Comparison of ENCODE assay signal across 8 cellular contexts in genomic region chr6:37101991-37102298, GRCh38.
DNase-seq lines count a peak whose midpoint lies in the region; ATAC-seq and TF ChIP-seq lines count a peak whose summit lies in the region.

No MANE protein-coding gene starts in this region.

- H3K9me2 ChIP-seq in SK-N-SH, result no peaks in the 10 kb centered on the region

- no peak for ATAC-seq in SK-N-SH treated with all-trans-retinoic acid at 6 μM for 48 hours
- ATAC-seq in right lobe of liver, result no peak

- 61% methylated on average over 5 of the region's 5 CpGs for WGBS in SK-N-SH (ENCODE audit: low lambda C conversion rate)
- WGBS in right lobe of liver (ENCODE audit: insufficient coverage, low coverage, low lambda C conversion rate, missing lambda C conversion rate), result 60% methylated on average over 4 of the region's 5 CpGs

- H3K4me1 ChIP-seq in SK-N-SH (ENCODE audit: control insufficient read depth in 1 of 2, insufficient read depth in 2 of 2, low read depth in 1 of 2, low read length in 1 of 2) (peaks cover 18 to 27% of the 10 kb centered on the region in 2 experiments), adipocyte (ENCODE audit: control insufficient read depth, insufficient read depth, low read length) (peaks cover 34% of the 10 kb centered on the region), right lobe of liver (peaks cover 0 to 28% (median 13%) of the 10 kb centered on the region in 4 donors)

- no peaks in the 10 kb centered on the region for H4K20me1 ChIP-seq in SK-N-SH (ENCODE audit: insufficient read depth)

- POLR2A ChIA-PET in SK-N-SH (lab: Yijun Ruan, JAX), result interaction anchor here (0.9 to 2.9 kb wide), 8 partner anchors 14 to 116 kb away, joined by 3 to 17 read pairs (median 5); partner anchors contain the start of genes MTCH1 and PIM1

- H3K4me3 ChIP-seq in SK-N-SH (ENCODE audit: low read depth in 2 of 2, low read length in 1 of 2), result peak overlapping the region; percentile 42 to 56; a peak in 3 of 4 replicates
- H3K4me3 ChIP-seq in adipocyte (ENCODE audit: low read length), result peak overlapping the region; percentile 51
- H3K4me3 ChIP-seq in right lobe of liver, result peak overlapping the region; percentile 25 to 55 (median 44)

- CTCF ChIA-PET in SK-N-SH (lab: Yijun Ruan, JAX), result interaction anchor here (0.6 to 4.5 kb wide), 9 partner anchors 17 to 106 kb away, joined by 3 to 29 read pairs (median 3); partner anchors contain the start of gene PIM1

- no peaks in the 10 kb centered on the region for H3K9me3 ChIP-seq in SK-N-SH
- no peaks in the 10 kb centered on the region for H3K9me3 ChIP-seq in adipocyte (ENCODE audit: control insufficient read depth, low read length)
- no peaks in the 10 kb centered on the region for H3K9me3 ChIP-seq in right lobe of liver

- no peak for TF ChIP-seq RAD21 in SK-N-SH (IDR thresholded peaks at IDR 0.05; ENCODE audit: low read length)

- H3K9ac ChIP-seq in SK-N-SH, result peak overlapping the region; percentile 80
- peak overlapping the region; percentile 82 for H3K9ac ChIP-seq in adipocyte (ENCODE audit: low read length)

- no peaks in the 10 kb centered on the region for H3K27me3 ChIP-seq in SK-N-SH (ENCODE audit: insufficient read depth)
- no peaks in the 10 kb centered on the region for H3K27me3 ChIP-seq in adipocyte (replicated peaks; ENCODE audit: control insufficient read depth, insufficient read depth, low read length)
- H3K27me3 ChIP-seq in right lobe of liver, result no peaks in the 10 kb centered on the region

- no peak for DNase-seq in SK-N-SH
- DNase-seq in adipocyte (ENCODE audit: low read depth), result no peak
- DNase-seq in right lobe of liver, result no peak
- no peak for DNase-seq in DMS 273 (lab: John Stamatoyannopoulos, UW; ENCODE audit: unreplicated experiment)
- no peak for DNase-seq in pons (ENCODE audit: low spot score)
- DNase-seq in SKM-1 (lab: John Stamatoyannopoulos, UW; ENCODE audit: unreplicated experiment), result no peak

- peak overlapping the region; percentile 72 for H3K4me2 ChIP-seq in SK-N-SH

- TF ChIP-seq CTCF in SK-N-SH (IDR thresholded peaks at IDR 0.05) (no peak), right lobe of liver (IDR thresholded peaks at IDR 0.05) (no peak)

- no peak for TF ChIP-seq POLR2A in right lobe of liver (IDR thresholded peaks at IDR 0.05)

- no peaks in the 10 kb centered on the region for H3K79me2 ChIP-seq in SK-N-SH (ENCODE audit: insufficient read depth)

- peak overlapping the region; percentile 32; the same call in 1 of the 2 replicates for H2AFZ ChIP-seq in SK-N-SH (ENCODE audit: low read depth)

- no peaks in the 10 kb centered on the region for H3K36me3 ChIP-seq in SK-N-SH (replicated peaks in 1 of 2; ENCODE audit: control insufficient read depth in 1 of 2, insufficient read depth in 2 of 2, low read length in 1 of 2)
- H3K36me3 ChIP-seq in adipocyte (ENCODE audit: control insufficient read depth, insufficient read depth, low read length, severe bottlenecking), result no peaks in the 10 kb centered on the region
- no peaks in the 10 kb centered on the region for H3K36me3 ChIP-seq in right lobe of liver

- peaks cover 6% of the 10 kb centered on the region for H3F3A ChIP-seq in SK-N-SH (replicated peaks; ENCODE audit: insufficient read depth)

- peak overlapping the region; percentile 86 to 93 for H3K27ac ChIP-seq in SK-N-SH (ENCODE audit: low read depth in 2 of 2, low read length in 1 of 2)
- H3K27ac ChIP-seq in right lobe of liver, result peak overlapping the region; percentile 71 to 90 (median 85)
- H3K27ac ChIP-seq in temporal lobe (ENCODE audit: low read depth, low read length), result peak overlapping the region; percentile 95

- intact Hi-C loops in right lobe of liver (cut with DNase I), result loop anchor here in 1 of 2 donors (2.0 kb wide), 1 partner anchor 19 kb away; no protein-coding TSS in a partner anchor

- TF ChIP-seq EP300 in SK-N-SH (IDR thresholded peaks at IDR 0.05; ENCODE audit: borderline replicate concordance in 1 of 2, low read depth in 1 of 2, low read length in 1 of 2), result no peak

TF ChIP-seq in SK-N-SH, 30 proteins besides CTCF, POLR2A, EP300 and RAD21 (continues in another document):
- TF ChIP-seq, protein P1, sequence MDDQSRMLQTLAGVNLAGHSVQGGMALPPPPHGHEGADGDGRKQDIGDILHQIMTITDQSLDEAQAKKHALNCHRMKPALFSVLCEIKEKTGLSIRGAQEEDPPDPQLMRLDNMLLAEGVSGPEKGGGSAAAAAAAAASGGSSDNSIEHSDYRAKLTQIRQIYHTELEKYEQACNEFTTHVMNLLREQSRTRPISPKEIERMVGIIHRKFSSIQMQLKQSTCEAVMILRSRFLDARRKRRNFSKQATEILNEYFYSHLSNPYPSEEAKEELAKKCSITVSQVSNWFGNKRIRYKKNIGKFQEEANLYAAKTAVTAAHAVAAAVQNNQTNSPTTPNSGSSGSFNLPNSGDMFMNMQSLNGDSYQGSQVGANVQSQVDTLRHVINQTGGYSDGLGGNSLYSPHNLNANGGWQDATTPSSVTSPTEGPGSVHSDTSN (IDR thresholded peaks at IDR 0.05), result no peak
- TF ChIP-seq FOSL2 (IDR thresholded peaks at IDR 0.05; ENCODE audit: borderline replicate concordance, low read depth), result no peak
- no peak for TF ChIP-seq GATA2 (CRISPR knock-in tag; IDR thresholded peaks at IDR 0.05)
- no peak for TF ChIP-seq POLR2AphosphoS5 (IDR thresholded peaks at IDR 0.05; ENCODE audit: low read depth, low read length)
- TF ChIP-seq, protein P2, sequence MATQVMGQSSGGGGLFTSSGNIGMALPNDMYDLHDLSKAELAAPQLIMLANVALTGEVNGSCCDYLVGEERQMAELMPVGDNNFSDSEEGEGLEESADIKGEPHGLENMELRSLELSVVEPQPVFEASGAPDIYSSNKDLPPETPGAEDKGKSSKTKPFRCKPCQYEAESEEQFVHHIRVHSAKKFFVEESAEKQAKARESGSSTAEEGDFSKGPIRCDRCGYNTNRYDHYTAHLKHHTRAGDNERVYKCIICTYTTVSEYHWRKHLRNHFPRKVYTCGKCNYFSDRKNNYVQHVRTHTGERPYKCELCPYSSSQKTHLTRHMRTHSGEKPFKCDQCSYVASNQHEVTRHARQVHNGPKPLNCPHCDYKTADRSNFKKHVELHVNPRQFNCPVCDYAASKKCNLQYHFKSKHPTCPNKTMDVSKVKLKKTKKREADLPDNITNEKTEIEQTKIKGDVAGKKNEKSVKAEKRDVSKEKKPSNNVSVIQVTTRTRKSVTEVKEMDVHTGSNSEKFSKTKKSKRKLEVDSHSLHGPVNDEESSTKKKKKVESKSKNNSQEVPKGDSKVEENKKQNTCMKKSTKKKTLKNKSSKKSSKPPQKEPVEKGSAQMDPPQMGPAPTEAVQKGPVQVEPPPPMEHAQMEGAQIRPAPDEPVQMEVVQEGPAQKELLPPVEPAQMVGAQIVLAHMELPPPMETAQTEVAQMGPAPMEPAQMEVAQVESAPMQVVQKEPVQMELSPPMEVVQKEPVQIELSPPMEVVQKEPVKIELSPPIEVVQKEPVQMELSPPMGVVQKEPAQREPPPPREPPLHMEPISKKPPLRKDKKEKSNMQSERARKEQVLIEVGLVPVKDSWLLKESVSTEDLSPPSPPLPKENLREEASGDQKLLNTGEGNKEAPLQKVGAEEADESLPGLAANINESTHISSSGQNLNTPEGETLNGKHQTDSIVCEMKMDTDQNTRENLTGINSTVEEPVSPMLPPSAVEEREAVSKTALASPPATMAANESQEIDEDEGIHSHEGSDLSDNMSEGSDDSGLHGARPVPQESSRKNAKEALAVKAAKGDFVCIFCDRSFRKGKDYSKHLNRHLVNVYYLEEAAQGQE (IDR thresholded peaks at IDR 0.05; ENCODE audit: low read depth, low read length), result no peak
- TF ChIP-seq TAF1 (IDR thresholded peaks at IDR 0.05; ENCODE audit: borderline replicate concordance, low read depth, low read length), result no peak
- no peak for TF ChIP-seq ELF1 (IDR thresholded peaks at IDR 0.05)

TF ChIP-seq in SK-N-SH treated with all-trans-retinoic acid at 6 μM for 48 hours, 23 proteins besides CTCF, POLR2A, EP300 and RAD21 (continues in another document):
- TF ChIP-seq ESRRG (CRISPR knock-in tag; IDR thresholded peaks at IDR 0.05) (no peak), PPARA (CRISPR knock-in tag; IDR thresholded peaks at IDR 0.05; ENCODE audit: borderline replicate concordance) (no peak), ZNF70 (CRISPR knock-in tag; IDR thresholded peaks at IDR 0.05) (no peak), ISL1 (CRISPR knock-in tag; IDR thresholded peaks at IDR 0.05) (no peak), GLIS3 (CRISPR knock-in tag; IDR thresholded peaks at IDR 0.05) (no peak), TOX (CRISPR knock-in tag; IDR thresholded peaks at IDR 0.05; ENCODE audit: borderline replicate concordance) (no peak), ZNF8 (CRISPR knock-in tag; IDR thresholded peaks at IDR 0.05) (no peak), BACH2 (CRISPR knock-in tag; IDR thresholded peaks at IDR 0.05; ENCODE audit: borderline replicate concordance) (no peak)
- TF ChIP-seq, protein P3, sequence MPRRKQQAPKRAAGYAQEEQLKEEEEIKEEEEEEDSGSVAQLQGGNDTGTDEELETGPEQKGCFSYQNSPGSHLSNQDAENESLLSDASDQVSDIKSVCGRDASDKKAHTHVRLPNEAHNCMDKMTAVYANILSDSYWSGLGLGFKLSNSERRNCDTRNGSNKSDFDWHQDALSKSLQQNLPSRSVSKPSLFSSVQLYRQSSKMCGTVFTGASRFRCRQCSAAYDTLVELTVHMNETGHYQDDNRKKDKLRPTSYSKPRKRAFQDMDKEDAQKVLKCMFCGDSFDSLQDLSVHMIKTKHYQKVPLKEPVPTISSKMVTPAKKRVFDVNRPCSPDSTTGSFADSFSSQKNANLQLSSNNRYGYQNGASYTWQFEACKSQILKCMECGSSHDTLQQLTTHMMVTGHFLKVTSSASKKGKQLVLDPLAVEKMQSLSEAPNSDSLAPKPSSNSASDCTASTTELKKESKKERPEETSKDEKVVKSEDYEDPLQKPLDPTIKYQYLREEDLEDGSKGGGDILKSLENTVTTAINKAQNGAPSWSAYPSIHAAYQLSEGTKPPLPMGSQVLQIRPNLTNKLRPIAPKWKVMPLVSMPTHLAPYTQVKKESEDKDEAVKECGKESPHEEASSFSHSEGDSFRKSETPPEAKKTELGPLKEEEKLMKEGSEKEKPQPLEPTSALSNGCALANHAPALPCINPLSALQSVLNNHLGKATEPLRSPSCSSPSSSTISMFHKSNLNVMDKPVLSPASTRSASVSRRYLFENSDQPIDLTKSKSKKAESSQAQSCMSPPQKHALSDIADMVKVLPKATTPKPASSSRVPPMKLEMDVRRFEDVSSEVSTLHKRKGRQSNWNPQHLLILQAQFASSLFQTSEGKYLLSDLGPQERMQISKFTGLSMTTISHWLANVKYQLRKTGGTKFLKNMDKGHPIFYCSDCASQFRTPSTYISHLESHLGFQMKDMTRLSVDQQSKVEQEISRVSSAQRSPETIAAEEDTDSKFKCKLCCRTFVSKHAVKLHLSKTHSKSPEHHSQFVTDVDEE (CRISPR knock-in tag; IDR thresholded peaks at IDR 0.05), result no peak
